8 cellular contexts compared by ENCODE assay signal in the genomic region with DNA sequence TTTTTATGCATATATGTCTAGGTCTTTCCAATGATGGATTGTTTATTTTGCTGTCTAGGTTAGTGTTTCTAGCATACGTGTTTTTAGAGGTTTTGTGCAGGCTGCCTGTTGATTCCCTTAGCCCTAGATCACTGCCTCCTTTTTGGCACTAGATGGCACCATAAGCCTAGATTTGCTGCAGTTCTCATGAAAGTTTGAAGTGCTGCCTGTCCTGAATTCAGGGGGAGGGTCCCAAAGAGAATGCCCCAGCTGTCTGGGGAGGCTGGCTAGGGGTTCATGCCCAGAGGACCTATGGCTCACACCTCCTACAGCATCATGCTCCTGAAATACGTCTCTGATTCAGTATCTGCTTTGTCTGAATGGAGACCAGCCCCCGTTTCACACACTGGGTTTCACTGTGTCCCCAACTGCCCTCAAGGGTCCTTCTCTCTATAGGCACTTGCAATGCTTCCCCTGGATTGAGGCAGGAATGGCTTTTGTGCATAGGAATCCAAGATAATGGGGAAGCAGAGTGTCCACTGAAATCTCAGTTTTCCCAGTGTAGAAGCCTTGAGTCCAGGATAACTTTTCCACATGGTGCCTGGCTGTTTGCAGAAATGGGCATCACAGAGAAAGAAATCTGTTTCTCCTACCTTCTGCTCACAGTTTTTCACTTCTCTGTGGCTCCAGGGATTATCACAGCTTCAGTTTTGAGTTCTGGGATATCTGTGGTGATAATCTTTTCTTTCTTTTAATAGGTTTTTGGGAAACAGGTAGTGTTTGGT. TPM values are rescaled to one million over a fixed set of nuclear protein-coding genes. Genes with fewer than 3 reads are reported as not detected.
DNase-seq lines count a peak whose midpoint lies in the region; ATAC-seq, FAIRE-seq and TF ChIP-seq lines count a peak whose summit lies in the region.

No MANE protein-coding gene starts in this region.

- H3K4me1 ChIP-seq in tibial artery = peaks cover 0 to 16% (median 7%) of the 10 kb centered on the region in 4 donors

- H3K27ac ChIP-seq in tibial artery = no peak overlapping the region

- peak; percentile 72 for DNase-seq in CD1c-positive myeloid dendritic cell (ENCODE audit: extremely low spot score)
- no peak for DNase-seq in H54 (ENCODE audit: insufficient read length, low spot score)
- peak; percentile 71 for DNase-seq in NCI-H748 (lab: John Stamatoyannopoulos, UW; ENCODE audit: unreplicated experiment)
- DNase-seq in activated CD4-positive, alpha-beta T cell treated with anti-CD3 and anti-CD28 coated beads, Interleukin-2, amount 50 U/mL, for 4 hours = peak; percentile 30 to 31
- DNase-seq in endothelial cell (ENCODE audit: low spot score) = peak; percentile 32
- DNase-seq in midbrain (lab: John Stamatoyannopoulos, UW) = peak; percentile 40
- peak in 1 of 2 donors; percentile 37 for DNase-seq in tibial artery

- no peak overlapping the region for H3K4me3 ChIP-seq in tibial artery

- H3K36me3 ChIP-seq in tibial artery = no peaks in the 10 kb centered on the region

- peaks cover 3% of the 10 kb centered on the region for H3K4me1 Mint-ChIP-seq in endothelial cell (ENCODE audit: unreplicated experiment)

- no peak for ATAC-seq in GM19035 (IDR thresholded peaks at IDR 0.05; ENCODE audit: unreplicated experiment)

- no peaks in the 10 kb centered on the region for H3K27me3 ChIP-seq in tibial artery

- peak; percentile 92 for FAIRE-seq in H54 (lab: Jason Lieb, UNC)

- H3K4me3 Mint-ChIP-seq in endothelial cell (ENCODE audit: unreplicated experiment) = no peak overlapping the region

- H3K36me3 Mint-ChIP-seq in endothelial cell (ENCODE audit: low read depth, unreplicated experiment) = no peaks in the 10 kb centered on the region

- H3K9me3 Mint-ChIP-seq in endothelial cell (ENCODE audit: unreplicated experiment) = no peaks in the 10 kb centered on the region

- no peaks in the 10 kb centered on the region for H3K9me3 ChIP-seq in tibial artery

- intact Hi-C loops in tibial artery (cut with DNase I; ENCODE audit: low total_unique reads) = loop anchor here (5.0 to 10.0 kb wide), 3 partner anchors 156 to 853 kb away; no protein-coding TSS in a partner anchor

- no peak for TF ChIP-seq POLR2A in H54 (IDR thresholded peaks at IDR 0.05; ENCODE audit: low read depth, low read length)

- no peak overlapping the region for H3K27ac Mint-ChIP-seq in endothelial cell (ENCODE audit: unreplicated experiment)

- TF ChIP-seq CTCF in endothelial cell (IDR thresholded peaks at IDR 0.05; ENCODE audit: unreplicated experiment) (peak; percentile 41), tibial artery (IDR thresholded peaks at IDR 0.05) (peak; percentile 79 to 81)

- no peaks in the 10 kb centered on the region for H3K27me3 Mint-ChIP-seq in endothelial cell (ENCODE audit: unreplicated experiment)

RNA-seq across cellular contexts. Expression of gene TXNRD1, which starts 14.2 kb away (rescaled TPM):
- 105 TPM for total RNA-seq in endothelial cell (ENCODE audit: unreplicated experiment)
